1 cellular context compared by ENCODE assay signal in the genomic region with DNA sequence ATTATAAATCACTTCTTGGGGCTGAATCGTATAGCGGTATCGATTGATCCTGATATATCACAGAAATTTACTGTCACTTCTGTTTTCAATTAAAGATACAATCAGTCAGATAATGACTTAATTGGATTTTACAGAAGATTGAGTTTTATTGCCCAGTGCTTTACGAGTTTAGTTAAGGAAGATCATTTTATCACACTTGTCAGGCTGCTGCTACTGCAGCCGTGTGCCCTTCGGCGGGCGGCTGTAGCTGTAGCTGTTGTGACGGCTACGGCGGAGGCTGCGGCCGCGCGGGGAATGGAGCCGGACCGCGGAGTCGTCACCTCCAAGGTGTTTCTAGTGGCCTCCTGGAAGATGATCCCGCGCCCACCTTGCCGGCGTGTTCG.
TF ChIP-seq lines count a peak whose summit lies in the region.

No MANE protein-coding gene starts in this region.

TF ChIP-seq in WTC11, 78 proteins besides CTCF, POLR2A, EP300 and RAD21 (continued from another document):
- TF ChIP-seq, protein P1, sequence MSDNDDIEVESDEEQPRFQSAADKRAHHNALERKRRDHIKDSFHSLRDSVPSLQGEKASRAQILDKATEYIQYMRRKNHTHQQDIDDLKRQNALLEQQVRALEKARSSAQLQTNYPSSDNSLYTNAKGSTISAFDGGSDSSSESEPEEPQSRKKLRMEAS (CRISPR knock-in tag; IDR thresholded peaks at IDR 0.05), result no peak
- no peak for TF ChIP-seq JUN (CRISPR knock-in tag; IDR thresholded peaks at IDR 0.05)
- TF ChIP-seq, protein P2, sequence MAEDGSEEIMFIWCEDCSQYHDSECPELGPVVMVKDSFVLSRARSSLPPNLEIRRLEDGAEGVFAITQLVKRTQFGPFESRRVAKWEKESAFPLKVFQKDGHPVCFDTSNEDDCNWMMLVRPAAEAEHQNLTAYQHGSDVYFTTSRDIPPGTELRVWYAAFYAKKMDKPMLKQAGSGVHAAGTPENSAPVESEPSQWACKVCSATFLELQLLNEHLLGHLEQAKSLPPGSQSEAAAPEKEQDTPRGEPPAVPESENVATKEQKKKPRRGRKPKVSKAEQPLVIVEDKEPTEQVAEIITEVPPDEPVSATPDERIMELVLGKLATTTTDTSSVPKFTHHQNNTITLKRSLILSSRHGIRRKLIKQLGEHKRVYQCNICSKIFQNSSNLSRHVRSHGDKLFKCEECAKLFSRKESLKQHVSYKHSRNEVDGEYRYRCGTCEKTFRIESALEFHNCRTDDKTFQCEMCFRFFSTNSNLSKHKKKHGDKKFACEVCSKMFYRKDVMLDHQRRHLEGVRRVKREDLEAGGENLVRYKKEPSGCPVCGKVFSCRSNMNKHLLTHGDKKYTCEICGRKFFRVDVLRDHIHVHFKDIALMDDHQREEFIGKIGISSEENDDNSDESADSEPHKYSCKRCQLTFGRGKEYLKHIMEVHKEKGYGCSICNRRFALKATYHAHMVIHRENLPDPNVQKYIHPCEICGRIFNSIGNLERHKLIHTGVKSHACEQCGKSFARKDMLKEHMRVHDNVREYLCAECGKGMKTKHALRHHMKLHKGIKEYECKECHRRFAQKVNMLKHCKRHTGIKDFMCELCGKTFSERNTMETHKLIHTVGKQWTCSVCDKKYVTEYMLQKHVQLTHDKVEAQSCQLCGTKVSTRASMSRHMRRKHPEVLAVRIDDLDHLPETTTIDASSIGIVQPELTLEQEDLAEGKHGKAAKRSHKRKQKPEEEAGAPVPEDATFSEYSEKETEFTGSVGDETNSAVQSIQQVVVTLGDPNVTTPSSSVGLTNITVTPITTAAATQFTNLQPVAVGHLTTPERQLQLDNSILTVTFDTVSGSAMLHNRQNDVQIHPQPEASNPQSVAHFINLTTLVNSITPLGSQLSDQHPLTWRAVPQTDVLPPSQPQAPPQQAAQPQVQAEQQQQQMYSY (CRISPR knock-in tag; IDR thresholded peaks at IDR 0.05), result no peak
- TF ChIP-seq TCF7 (CRISPR knock-in tag; IDR thresholded peaks at IDR 0.05; ENCODE audit: low read depth), result no peak
- TF ChIP-seq SMAD3 (CRISPR knock-in tag; IDR thresholded peaks at IDR 0.05; ENCODE audit: borderline replicate concordance), result no peak
- TF ChIP-seq, protein P3, sequence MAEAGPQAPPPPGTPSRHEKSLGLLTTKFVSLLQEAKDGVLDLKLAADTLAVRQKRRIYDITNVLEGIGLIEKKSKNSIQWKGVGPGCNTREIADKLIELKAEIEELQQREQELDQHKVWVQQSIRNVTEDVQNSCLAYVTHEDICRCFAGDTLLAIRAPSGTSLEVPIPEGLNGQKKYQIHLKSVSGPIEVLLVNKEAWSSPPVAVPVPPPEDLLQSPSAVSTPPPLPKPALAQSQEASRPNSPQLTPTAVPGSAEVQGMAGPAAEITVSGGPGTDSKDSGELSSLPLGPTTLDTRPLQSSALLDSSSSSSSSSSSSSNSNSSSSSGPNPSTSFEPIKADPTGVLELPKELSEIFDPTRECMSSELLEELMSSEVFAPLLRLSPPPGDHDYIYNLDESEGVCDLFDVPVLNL (CRISPR knock-in tag; IDR thresholded peaks at IDR 0.05; ENCODE audit: borderline replicate concordance, low read depth), result no peak
- TF ChIP-seq, protein P4, sequence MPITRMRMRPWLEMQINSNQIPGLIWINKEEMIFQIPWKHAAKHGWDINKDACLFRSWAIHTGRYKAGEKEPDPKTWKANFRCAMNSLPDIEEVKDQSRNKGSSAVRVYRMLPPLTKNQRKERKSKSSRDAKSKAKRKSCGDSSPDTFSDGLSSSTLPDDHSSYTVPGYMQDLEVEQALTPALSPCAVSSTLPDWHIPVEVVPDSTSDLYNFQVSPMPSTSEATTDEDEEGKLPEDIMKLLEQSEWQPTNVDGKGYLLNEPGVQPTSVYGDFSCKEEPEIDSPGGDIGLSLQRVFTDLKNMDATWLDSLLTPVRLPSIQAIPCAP (CRISPR knock-in tag; IDR thresholded peaks at IDR 0.05), result no peak
- TF ChIP-seq, protein P5, sequence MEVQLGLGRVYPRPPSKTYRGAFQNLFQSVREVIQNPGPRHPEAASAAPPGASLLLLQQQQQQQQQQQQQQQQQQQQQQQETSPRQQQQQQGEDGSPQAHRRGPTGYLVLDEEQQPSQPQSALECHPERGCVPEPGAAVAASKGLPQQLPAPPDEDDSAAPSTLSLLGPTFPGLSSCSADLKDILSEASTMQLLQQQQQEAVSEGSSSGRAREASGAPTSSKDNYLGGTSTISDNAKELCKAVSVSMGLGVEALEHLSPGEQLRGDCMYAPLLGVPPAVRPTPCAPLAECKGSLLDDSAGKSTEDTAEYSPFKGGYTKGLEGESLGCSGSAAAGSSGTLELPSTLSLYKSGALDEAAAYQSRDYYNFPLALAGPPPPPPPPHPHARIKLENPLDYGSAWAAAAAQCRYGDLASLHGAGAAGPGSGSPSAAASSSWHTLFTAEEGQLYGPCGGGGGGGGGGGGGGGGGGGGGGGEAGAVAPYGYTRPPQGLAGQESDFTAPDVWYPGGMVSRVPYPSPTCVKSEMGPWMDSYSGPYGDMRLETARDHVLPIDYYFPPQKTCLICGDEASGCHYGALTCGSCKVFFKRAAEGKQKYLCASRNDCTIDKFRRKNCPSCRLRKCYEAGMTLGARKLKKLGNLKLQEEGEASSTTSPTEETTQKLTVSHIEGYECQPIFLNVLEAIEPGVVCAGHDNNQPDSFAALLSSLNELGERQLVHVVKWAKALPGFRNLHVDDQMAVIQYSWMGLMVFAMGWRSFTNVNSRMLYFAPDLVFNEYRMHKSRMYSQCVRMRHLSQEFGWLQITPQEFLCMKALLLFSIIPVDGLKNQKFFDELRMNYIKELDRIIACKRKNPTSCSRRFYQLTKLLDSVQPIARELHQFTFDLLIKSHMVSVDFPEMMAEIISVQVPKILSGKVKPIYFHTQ (CRISPR knock-in tag; IDR thresholded peaks at IDR 0.05), result no peak
- TF ChIP-seq, protein P6, sequence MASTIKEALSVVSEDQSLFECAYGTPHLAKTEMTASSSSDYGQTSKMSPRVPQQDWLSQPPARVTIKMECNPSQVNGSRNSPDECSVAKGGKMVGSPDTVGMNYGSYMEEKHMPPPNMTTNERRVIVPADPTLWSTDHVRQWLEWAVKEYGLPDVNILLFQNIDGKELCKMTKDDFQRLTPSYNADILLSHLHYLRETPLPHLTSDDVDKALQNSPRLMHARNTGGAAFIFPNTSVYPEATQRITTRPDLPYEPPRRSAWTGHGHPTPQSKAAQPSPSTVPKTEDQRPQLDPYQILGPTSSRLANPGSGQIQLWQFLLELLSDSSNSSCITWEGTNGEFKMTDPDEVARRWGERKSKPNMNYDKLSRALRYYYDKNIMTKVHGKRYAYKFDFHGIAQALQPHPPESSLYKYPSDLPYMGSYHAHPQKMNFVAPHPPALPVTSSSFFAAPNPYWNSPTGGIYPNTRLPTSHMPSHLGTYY (CRISPR knock-in tag; IDR thresholded peaks at IDR 0.05), result no peak
